21 cellular contexts compared by ENCODE assay signal in the genomic region with DNA sequence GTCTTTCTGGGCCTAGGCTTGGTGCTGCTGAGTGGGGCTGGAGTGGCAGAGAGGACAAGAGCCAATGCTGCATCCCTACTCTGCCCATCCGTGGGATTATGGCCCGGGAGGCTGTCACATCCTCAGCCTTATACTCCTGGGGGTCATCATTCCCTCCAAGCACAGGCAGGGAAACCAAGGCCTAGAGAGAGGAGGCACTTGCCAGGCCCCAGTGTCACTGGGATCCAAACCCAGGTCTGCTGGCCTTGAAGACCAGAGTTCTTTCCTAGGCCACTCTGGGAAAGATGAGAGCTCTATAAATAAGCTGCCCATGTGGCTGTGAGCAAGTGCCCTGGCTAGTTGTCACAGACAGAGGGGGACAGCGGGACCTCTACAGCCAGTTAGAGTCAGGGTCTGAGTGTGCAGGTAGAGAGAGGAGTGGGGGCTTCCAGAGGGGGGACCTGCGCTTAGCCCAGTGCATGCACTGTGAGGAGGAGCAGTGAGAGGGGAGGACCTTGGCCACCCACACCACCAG. TPM values are rescaled to one million over a fixed set of nuclear protein-coding genes. Genes with fewer than 3 reads are reported as not detected.
DNase-seq lines count a peak whose midpoint lies in the region; ATAC-seq and TF ChIP-seq lines count a peak whose summit lies in the region.
"Had no signal": no experiment of that assay in that cellular context is flagged by ENCODE, and none has a peak within 500 bp of the region (broad histone marks: within the 10 kb centered on the region; RNA-seq: fewer than 3 reads in every experiment).

No MANE protein-coding gene starts in this region.

- DNase-seq in activated CD4-positive, alpha-beta T cell treated with anti-CD3 and anti-CD28 coated beads, Interleukin-2, amount 10 ng/mL, durations not matched to agents 7 days and 5 days: no peak
- DNase-seq in activated CD4-positive, alpha-beta T cell treated with anti-CD3 and anti-CD28 coated beads, Interleukin-2, amount 50 U/mL, for 48 hours: no peak
- DNase-seq in dermis blood vessel endothelial cell (no peak), head of caudate nucleus (no peak)
- DNase-seq: activated naive CD4-positive, alpha-beta T cell treated with Interleukin-2 at 50 U/mL for 16 hours; C1 segment of cervical spinal cord; DMS153; endodermal cell; heart left ventricle; mammary epithelial cell; MG63; NCI-H1436 treated with DMSO at 0.1 percent for 48 hours; retina had no signal

- peaks cover 28% of the 10 kb centered on the region for H3F3A ChIP-seq in DOHH2 (ENCODE audit: control insufficient read depth, insufficient read depth)

- no peak for TF ChIP-seq CTCF in DOHH2 (IDR thresholded peaks at IDR 0.05; ENCODE audit: low read depth, low read length, poor library complexity, severe bottlenecking)
- no peak for TF ChIP-seq CTCF in neutrophil (IDR thresholded peaks at IDR 0.05)

- no peak for ATAC-seq in GM18861 (IDR thresholded peaks at IDR 0.05; ENCODE audit: unreplicated experiment)

- H3K9me2 ChIP-seq in DOHH2 (replicated peaks; ENCODE audit: control insufficient read depth, low read length): no peaks in the 10 kb centered on the region

- H3K9me3 ChIP-seq in DOHH2 (ENCODE audit: control insufficient read depth, insufficient read depth, low read length) (no peaks in the 10 kb centered on the region), neutrophil (no peaks in the 10 kb centered on the region)
- H3K9me3 ChIP-seq: HAP-1, heart left ventricle, MG63, suprapubic skin, vagina had no signal

- H3K27me3 ChIP-seq in DOHH2 (ENCODE audit: control insufficient read depth, low read length) (no peaks in the 10 kb centered on the region), neutrophil (no peaks in the 10 kb centered on the region)
- H3K27me3 ChIP-seq: heart left ventricle, MG63, suprapubic skin, vagina had no signal

- H3K4me1 ChIP-seq in DOHH2 (ENCODE audit: control insufficient read depth, low read length) (peaks cover 88% of the 10 kb centered on the region), neutrophil (ENCODE audit: control insufficient read depth in 1 of 2, insufficient read depth in 1 of 2, low read depth in 1 of 2, low read length in 1 of 2) (peaks cover 88 to 89% of the 10 kb centered on the region in 2 experiments)

- intact Hi-C loops in dendritic cell treated with granulocyte-macrophage colony-stimulating factor and Interleukin-4, amounts not matched to agents 40 ng/mL and 50 ng/mL, for 4 days (cut with micrococcal nuclease): no loop called here
- intact Hi-C loops in head of caudate nucleus (cut with DNase I): no loop called here

- CTCF ChIA-PET in activated CD4-positive, alpha-beta T cell treated with anti-CD3 and anti-CD28 coated beads, Interleukin-2, amount 10 ng/mL, durations not matched to agents 7 days and 5 days (lab: Charles Lee): interaction anchor here (0.9 kb wide), 1 partner anchor 20 kb away, joined by 3 read pairs; no protein-coding TSS in a partner anchor

- POLR2A ChIA-PET in activated CD4-positive, alpha-beta T cell treated with anti-CD3 and anti-CD28 coated beads, Interleukin-2, amount 10 ng/mL, durations not matched to agents 7 days and 5 days (lab: Charles Lee): no interaction called here

- H3K4me3 ChIP-seq in DOHH2 (ENCODE audit: low read length): peak overlapping the region; percentile 80
- peak overlapping the region; percentile 80 to 96 for H3K4me3 ChIP-seq in neutrophil (ENCODE audit: low read depth in 1 of 2, low read length in 1 of 2)
- H3K4me3 ChIP-seq: HAP-1, heart left ventricle, MG63, SK-N-MC, suprapubic skin, vagina had no signal

- H3K36me3 ChIP-seq in DOHH2 (ENCODE audit: control insufficient read depth, low read length) (peaks cover 75% of the 10 kb centered on the region), neutrophil (peaks cover 23% of the 10 kb centered on the region)
- H3K36me3 ChIP-seq: heart left ventricle, MG63, suprapubic skin, vagina had no signal

- H3K27me3 Mint-ChIP-seq in activated CD4-positive, alpha-beta T cell treated with anti-CD3 and anti-CD28 coated beads, Interleukin-2, amount 10 ng/mL, durations not matched to agents 7 days and 5 days: no peaks in the 10 kb centered on the region
- no peaks in the 10 kb centered on the region for H3K27me3 Mint-ChIP-seq in dendritic cell treated with granulocyte-macrophage colony-stimulating factor and Interleukin-4, amounts not matched to agents 40 ng/mL and 50 ng/mL, for 4 days

- peaks cover 98% of the 10 kb centered on the region for H3K79me2 ChIP-seq in DOHH2 (ENCODE audit: control insufficient read depth, low read length)

- H3K4me3 Mint-ChIP-seq in activated CD4-positive, alpha-beta T cell treated with anti-CD3 and anti-CD28 coated beads, Interleukin-2, amount 10 ng/mL, durations not matched to agents 7 days and 5 days: no peak overlapping the region
- peak overlapping the region; percentile 84 for H3K4me3 Mint-ChIP-seq in dendritic cell treated with granulocyte-macrophage colony-stimulating factor and Interleukin-4, amounts not matched to agents 40 ng/mL and 50 ng/mL, for 4 days
- H3K4me3 Mint-ChIP-seq: endodermal cell had no signal

- H3K36me3 Mint-ChIP-seq in activated CD4-positive, alpha-beta T cell treated with anti-CD3 and anti-CD28 coated beads, Interleukin-2, amount 10 ng/mL, durations not matched to agents 7 days and 5 days (ENCODE audit: low read depth): peaks cover 8% of the 10 kb centered on the region
- peaks cover 95% of the 10 kb centered on the region for H3K36me3 Mint-ChIP-seq in dendritic cell treated with granulocyte-macrophage colony-stimulating factor and Interleukin-4, amounts not matched to agents 40 ng/mL and 50 ng/mL, for 4 days (ENCODE audit: low read depth)

- H3K4me2 ChIP-seq in DOHH2 (ENCODE audit: low read length): peak overlapping the region; percentile 88

- H3K9me3 Mint-ChIP-seq in activated CD4-positive, alpha-beta T cell treated with anti-CD3 and anti-CD28 coated beads, Interleukin-2, amount 10 ng/mL, durations not matched to agents 7 days and 5 days: no peaks in the 10 kb centered on the region
- no peaks in the 10 kb centered on the region for H3K9me3 Mint-ChIP-seq in dendritic cell treated with granulocyte-macrophage colony-stimulating factor and Interleukin-4, amounts not matched to agents 40 ng/mL and 50 ng/mL, for 4 days
- H3K9me3 Mint-ChIP-seq: endodermal cell had no signal

- H3K27ac ChIP-seq in DOHH2 (ENCODE audit: low read depth, low read length) (peak overlapping the region; percentile 92), neutrophil (peak overlapping the region; percentile 99)
- H3K27ac ChIP-seq: SK-N-MC, suprapubic skin, vagina had no signal

- H3K4me1 Mint-ChIP-seq in activated CD4-positive, alpha-beta T cell treated with anti-CD3 and anti-CD28 coated beads, Interleukin-2, amount 10 ng/mL, durations not matched to agents 7 days and 5 days: peaks cover 74% of the 10 kb centered on the region
- H3K4me1 Mint-ChIP-seq in dendritic cell treated with granulocyte-macrophage colony-stimulating factor and Interleukin-4, amounts not matched to agents 40 ng/mL and 50 ng/mL, for 4 days (ENCODE audit: low read depth): peaks cover 83% of the 10 kb centered on the region

- H4K20me1 ChIP-seq in DOHH2 (ENCODE audit: control insufficient read depth, insufficient read depth, low read depth, low read length): peaks cover 21% of the 10 kb centered on the region

- peak overlapping the region; percentile 69 for H3K27ac Mint-ChIP-seq in activated CD4-positive, alpha-beta T cell treated with anti-CD3 and anti-CD28 coated beads, Interleukin-2, amount 10 ng/mL, durations not matched to agents 7 days and 5 days
- peak overlapping the region; percentile 86 for H3K27ac Mint-ChIP-seq in dendritic cell treated with granulocyte-macrophage colony-stimulating factor and Interleukin-4, amounts not matched to agents 40 ng/mL and 50 ng/mL, for 4 days
- H3K27ac Mint-ChIP-seq: endodermal cell had no signal

RNA-seq across cellular contexts. Expression of a gene that starts 4.8 kb away (rescaled TPM):
- 10 to 100 TPM; 22.0 to 24.6 TPM for total RNA-seq in activated CD4-positive, alpha-beta T cell treated with anti-CD3 and anti-CD28 coated beads, Interleukin-2, amount 10 ng/mL, durations not matched to agents 7 days and 5 days
- total RNA-seq in dermis blood vessel endothelial cell: 6.7 and 7.8 TPM in 2 replicates
